ENCODE assay signal across 8 cellular contexts in genomic region chr1:61588736-61589381, GRCh38.
DNase-seq lines count a peak whose midpoint lies in the region; ATAC-seq and TF ChIP-seq lines count a peak whose summit lies in the region.

No MANE protein-coding gene starts in this region.

- H3K36me3 ChIP-seq in HUES6 (ENCODE audit: control insufficient read depth, insufficient read depth, low read length) = no peaks in the 10 kb centered on the region
- H3K36me3 ChIP-seq in OCI-LY1 (ENCODE audit: insufficient read depth, low read length) = no peaks in the 10 kb centered on the region

- H3K9ac ChIP-seq in HUES6 (ENCODE audit: low read length) (peak overlapping the region; percentile 37), OCI-LY1 (ENCODE audit: low read length) (no peak overlapping the region)

- no peaks in the 10 kb centered on the region for H3K27me3 ChIP-seq in HUES6 (ENCODE audit: control insufficient read depth, insufficient read depth, low read length)
- 0 out of 2 replicates have a peak, but pooled peaks cover 4% of the 10 kb centered on the region for H3K27me3 ChIP-seq in OCI-LY1 (ENCODE audit: insufficient read depth, low read length)

- H3K9me3 ChIP-seq in HUES6 (ENCODE audit: control insufficient read depth, insufficient read depth, low read depth, low read length) (no peaks in the 10 kb centered on the region), OCI-LY1 (ENCODE audit: low read length) (no peaks in the 10 kb centered on the region)

- H3K4me2 ChIP-seq in OCI-LY1 (ENCODE audit: low read length) = no peak overlapping the region

- no peaks in the 10 kb centered on the region for H3K79me2 ChIP-seq in OCI-LY1 (ENCODE audit: insufficient read depth, low read length)

- no peaks in the 10 kb centered on the region for H3K4me1 Mint-ChIP-seq in progenitor cell of endocrine pancreas (ENCODE audit: low read depth)

- H3K4me3 ChIP-seq in HUES6 (ENCODE audit: low read depth, low read length) = no peak overlapping the region
- no peak overlapping the region for H3K4me3 ChIP-seq in OCI-LY1 (ENCODE audit: low read depth, low read length, poor library complexity, severe bottlenecking)
- no peak overlapping the region for H3K4me3 ChIP-seq in fibroblast of the aortic adventitia (ENCODE audit: low read depth, low read length)

- ATAC-seq in GM21528 (IDR thresholded peaks at IDR 0.05; ENCODE audit: low FRiP score, unreplicated experiment) = peak; percentile 94
- no peak for ATAC-seq in GM19455 (IDR thresholded peaks at IDR 0.05; ENCODE audit: unreplicated experiment)

- peaks cover 12% of the 10 kb centered on the region for H3K4me1 ChIP-seq in HUES6 (ENCODE audit: control insufficient read depth, insufficient read depth, low read length)
- H3K4me1 ChIP-seq in OCI-LY1 (ENCODE audit: insufficient read depth, low read length, severe bottlenecking) = no peaks in the 10 kb centered on the region

- no peaks in the 10 kb centered on the region for H4K20me1 ChIP-seq in OCI-LY1 (ENCODE audit: insufficient read depth, low read length)

- DNase-seq in DMS153 (lab: John Stamatoyannopoulos, UW) = peak; percentile 16
- DNase-seq in activated T-cell treated with anti-CD3 and anti-CD28 coated beads for 48 hours (ENCODE audit: low read depth) = peak; percentile 40
- peak; percentile 57 for DNase-seq in fibroblast of the aortic adventitia (ENCODE audit: low read depth)
- peak; percentile 61 for DNase-seq in progenitor cell of endocrine pancreas (ENCODE audit: low spot score, unreplicated experiment)

- H3K9me2 ChIP-seq in OCI-LY1 (ENCODE audit: low read depth, low read length) = no peaks in the 10 kb centered on the region

- H3K27me3 Mint-ChIP-seq in progenitor cell of endocrine pancreas = peaks cover 32% of the 10 kb centered on the region

- no peak overlapping the region for H2AFZ ChIP-seq in OCI-LY1 (ENCODE audit: low read length)

- H3K27ac Mint-ChIP-seq in progenitor cell of endocrine pancreas = no peak overlapping the region

- H3K36me3 Mint-ChIP-seq in progenitor cell of endocrine pancreas (ENCODE audit: insufficient read depth) = no peaks in the 10 kb centered on the region

- H3K27ac ChIP-seq in HUES6 (ENCODE audit: low read depth, low read length) (no peak overlapping the region), OCI-LY1 (ENCODE audit: low read depth, low read length, poor library complexity, severe bottlenecking) (no peak overlapping the region)

- no peak overlapping the region for H3K4me3 Mint-ChIP-seq in progenitor cell of endocrine pancreas (ENCODE audit: low read depth)

- H3K9me3 Mint-ChIP-seq in progenitor cell of endocrine pancreas (ENCODE audit: low read depth) = no peaks in the 10 kb centered on the region

- peak; percentile 93 for TF ChIP-seq CTCF in OCI-LY1 (IDR thresholded peaks at IDR 0.05; ENCODE audit: low read length)
- TF ChIP-seq CTCF in fibroblast of the aortic adventitia (IDR thresholded peaks at IDR 0.05; ENCODE audit: insufficient read depth, low read length) = peak; percentile 78
- peak; percentile 94 for TF ChIP-seq CTCF in progenitor cell of endocrine pancreas (IDR thresholded peaks at IDR 0.05; ENCODE audit: unreplicated experiment)

- no peaks in the 10 kb centered on the region for H3F3A ChIP-seq in OCI-LY1 (ENCODE audit: insufficient read depth, low read length)
